Comparison of ENCODE assay signal across 31 cellular contexts in the genomic region with DNA sequence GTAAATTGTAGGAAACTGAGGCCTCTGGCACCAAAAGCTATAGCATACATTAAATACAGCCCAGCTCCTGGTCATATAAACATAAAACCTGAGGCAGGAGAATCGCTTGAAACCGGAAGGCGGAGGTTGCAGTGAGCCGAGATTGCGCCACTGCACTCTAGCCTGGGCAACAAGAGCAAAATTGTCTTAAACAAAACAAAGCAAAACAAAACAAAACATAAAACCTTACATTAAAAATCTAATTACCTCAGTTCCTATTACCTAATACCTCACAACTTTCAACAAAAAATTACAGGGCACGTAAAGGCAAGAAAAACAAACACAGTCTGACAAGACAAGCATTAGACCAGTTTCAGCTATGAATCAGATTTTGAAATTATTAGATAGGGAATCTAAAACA.
"Had no signal": no experiment of that assay in that cellular context is flagged by ENCODE, and none has a peak within 500 bp of the region (broad histone marks: within the 10 kb centered on the region; RNA-seq: fewer than 3 reads in every experiment).

No MANE protein-coding gene starts in this region.

- H3K4me3 ChIP-seq: coronary artery, dorsolateral prefrontal cortex, heart left ventricle, psoas muscle, smooth muscle cell, stomach, thyroid gland, upper lobe of left lung, vagina had no signal

- H3K9ac ChIP-seq: parathyroid adenoma had no signal

- H3K79me2 ChIP-seq: parathyroid adenoma had no signal

- H3K4me1 ChIP-seq: parathyroid adenoma, psoas muscle, stomach, thyroid gland, vagina had no signal

- H3K27me3 ChIP-seq: dorsolateral prefrontal cortex, heart left ventricle, stomach, thyroid gland, upper lobe of left lung, vagina had no signal

- H3K36me3 ChIP-seq: thyroid gland, upper lobe of left lung, vagina, WERI-Rb-1 had no signal

- H3K4me2 ChIP-seq: smooth muscle cell had no signal

- H3K9me3 ChIP-seq: thyroid gland, vagina had no signal

- DNase-seq: activated CD4-positive, alpha-beta T cell treated with anti-CD3 and anti-CD28 coated beads for 48 hours; activated CD4-positive, alpha-beta T cell treated with anti-CD3 and anti-CD28 coated beads, Interleukin-2, amount 50 U/mL, for 48 hours; activated CD8-positive, alpha-beta memory T cell treated with anti-CD3 and anti-CD28 coated beads for 24 hours; activated effector memory CD4-positive, alpha-beta T cell treated with anti-CD3 and anti-CD28 coated beads, Interleukin-2, amount 50 U/mL, for 16 hours; activated naive CD4-positive, alpha-beta T cell treated with anti-CD3 and anti-CD28 coated beads, Interleukin-2, amount 10 ng/mL, durations not matched to agents 7 days and 5 days; activated naive CD8-positive, alpha-beta T cell treated with anti-CD3 and anti-CD28 coated beads, Interleukin-2, amount 50 U/mL, for 24 hours; amygdala; dorsolateral prefrontal cortex; effector memory CD4-positive, alpha-beta T cell; foreskin fibroblast; heart left ventricle; hypothalamus; immature natural killer cell; naive thymus-derived CD8-positive, alpha-beta T cell; nucleus accumbens; psoas muscle; stimulated activated CD4-positive, alpha-beta T cell treated with anti-CD3 and anti-CD28 coated beads, Interleukin-1b, Interleukin-23, amount 100 ng/mL, for 48 hours; stimulated activated CD4-positive, alpha-beta T cell treated with anti-CD3 and anti-CD28 coated beads, Interleukin-4, amount 100 ng/mL, for 4 hours; stimulated activated CD8-positive, alpha-beta memory T cell treated with anti-CD3 and anti-CD28 coated beads, Interleukin-4, amount 100 ng/mL, for 48 hours; stimulated activated naive B cell treated with anti-CD40 and anti-IgM and Interleukin-4, amounts not matched to agents 10 μg/mL and 1 μg/mL and 100 μg/mL, for 72 hours; stomach; T-cell; thyroid gland; upper lobe of left lung; WERI-Rb-1 had no signal

- ATAC-seq: activated CD4-positive, CD25-positive, alpha-beta regulatory T cell treated with anti-CD3 and anti-CD28 coated beads, Interleukin-2, amount 50 U/mL, for 24 hours; activated naive CD8-positive, alpha-beta T cell treated with anti-CD3 and anti-CD28 coated beads, Interleukin-2, amount 50 U/mL, for 24 hours; heart left ventricle; naive thymus-derived CD8-positive, alpha-beta T cell; psoas muscle; stimulated activated naive B cell treated with anti-CD40 and anti-IgM and Interleukin-4, amounts not matched to agents 10 μg/mL and 1 μg/mL and 100 μg/mL, for 72 hours; T-cell had no signal

- H3K27ac ChIP-seq: coronary artery, dorsolateral prefrontal cortex, heart left ventricle, parathyroid adenoma, psoas muscle, stomach, thyroid gland, upper lobe of left lung, vagina, WERI-Rb-1 had no signal

- FAIRE-seq: TTC549 had no signal
